ENCODE assay signal across 23 cellular contexts in the genomic region with DNA sequence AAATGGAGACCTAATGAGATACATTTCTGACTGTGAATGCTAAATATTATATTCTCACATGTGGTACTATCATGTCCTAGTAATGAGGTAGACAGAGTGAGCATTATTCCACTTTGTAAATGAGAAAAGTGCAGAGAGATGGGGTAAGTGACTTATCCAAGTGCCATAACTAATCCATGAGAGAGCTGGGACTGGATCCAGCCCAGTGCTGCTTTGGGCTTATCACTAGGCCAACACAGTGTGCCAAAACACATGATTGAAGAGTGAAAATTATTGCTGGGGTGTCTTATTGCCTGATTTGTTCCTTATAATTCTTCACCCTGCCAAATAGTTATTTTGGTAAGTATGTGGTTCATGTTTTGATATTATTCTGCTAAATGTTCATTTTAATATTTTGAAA.
"Had no signal": no experiment of that assay in that cellular context is flagged by ENCODE, and none has a peak within 500 bp of the region (broad histone marks: within the 10 kb centered on the region; RNA-seq: fewer than 3 reads in every experiment).

No MANE protein-coding gene starts in this region.

- H3K27ac ChIP-seq: HL-60, KMS-11, RWPE1, SJSA1, SK-N-MC had no signal

- H3K4me3 ChIP-seq: K562, SJSA1, SK-N-MC had no signal

- H3K36me3 ChIP-seq: SJSA1 had no signal

- H3K27me3 ChIP-seq: SJSA1 had no signal

- H3K9me3 ChIP-seq: SJSA1 had no signal

- H3K4me1 ChIP-seq: SJSA1 had no signal

- ATAC-seq: K562, Panc1, PC-3 had no signal

- DNase-seq: Kasumi-1, MM.1S, NCI-H1092 treated with DMSO at 0.1 percent for 48 hours, NCI-H1417, NCI-H1436 treated with DMSO at 0.1 percent for 48 hours, NCI-H1694, NCI-H187 treated with DMSO at 0.1 percent for 48 hours, NCI-H2081, NCI-H2107, NCI-H2227 treated with DMSO at 0.1 percent for 48 hours, NCI-H510A, NCI-H524 treated with DMSO at 0.1 percent for 48 hours, NCI-H69, NCI-H774, PC-3, SIG-M5 had no signal
